ENCODE assay signal across 8 cellular contexts in the genomic region with DNA sequence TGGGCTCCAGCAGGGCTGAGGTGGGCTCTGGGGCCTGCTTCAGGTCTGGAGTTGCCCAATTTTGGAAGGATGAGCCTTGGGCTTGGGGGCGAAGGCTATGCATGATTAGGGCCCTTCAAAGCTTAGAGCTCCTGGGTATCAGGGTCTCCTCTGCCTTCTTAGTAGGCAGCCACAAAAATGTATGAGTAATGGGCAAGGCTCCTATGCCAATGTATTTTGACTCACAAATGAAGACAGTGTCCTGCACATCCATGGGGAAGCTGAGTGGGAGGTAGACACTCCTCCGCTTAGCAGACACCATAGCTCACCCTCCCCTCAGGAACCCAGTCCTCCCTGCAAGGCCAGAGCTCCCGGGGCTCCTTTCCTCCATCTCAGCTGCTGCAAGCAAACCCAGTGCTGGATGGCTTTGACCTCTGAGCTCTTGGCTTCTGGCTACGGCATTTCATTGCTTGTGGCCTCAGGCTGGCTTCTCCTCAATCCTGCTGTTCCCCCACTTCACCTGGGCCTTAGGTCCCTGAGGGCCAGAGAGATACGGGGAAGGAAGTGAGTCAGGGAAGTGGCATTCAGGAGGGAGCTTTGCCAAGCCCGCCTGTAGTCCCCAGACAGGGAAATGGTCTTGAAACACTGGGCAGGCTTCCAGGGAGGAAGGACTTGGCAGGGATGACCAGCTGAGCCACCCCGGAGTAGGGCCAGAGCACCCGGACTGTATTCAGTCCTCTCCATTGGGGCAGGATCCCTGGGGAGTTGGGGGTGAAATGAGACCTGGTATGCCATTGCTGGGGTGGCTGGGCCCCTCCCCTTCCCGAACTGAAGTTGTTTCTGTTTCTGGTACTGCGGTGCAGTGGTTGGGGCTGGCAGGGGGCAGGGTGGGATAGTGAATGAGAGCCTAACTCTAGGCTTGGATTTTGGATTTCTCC. TPM values are rescaled to one million over a fixed set of nuclear protein-coding genes. Genes with fewer than 3 reads are reported as not detected.
DNase-seq lines count a peak whose midpoint lies in the region; ATAC-seq and TF ChIP-seq lines count a peak whose summit lies in the region.

No MANE protein-coding gene starts in this region.

- peak overlapping the region; percentile 98 for H3K27ac ChIP-seq in RWPE2 (ENCODE audit: poor library complexity, severe bottlenecking)
- no peak overlapping the region for H3K27ac ChIP-seq in foreskin keratinocyte
- no peak overlapping the region for H3K27ac ChIP-seq in MM.1S (ENCODE audit: low read length)

- POLR2A ChIA-PET in activated CD4-positive, alpha-beta T cell treated with anti-CD3 and anti-CD28 coated beads, Interleukin-2, amount 10 ng/mL, durations not matched to agents 7 days and 5 days (lab: Charles Lee) = no interaction called here

- H3K4me2 ChIP-seq in MM.1S (ENCODE audit: low read depth, low read length) = no peak overlapping the region

- DNase-seq in ELF-1 (ENCODE audit: low read depth, low spot score) (peak; percentile 65), RWPE2 (ENCODE audit: low spot score) (peak; percentile 99), foreskin keratinocyte (peak; percentile 98 to 99), posterior vena cava (ENCODE audit: low spot score) (peak; percentile 96), MM.1S (no peak), progenitor cell of endocrine pancreas (ENCODE audit: low spot score, unreplicated experiment) (no peak)
- DNase-seq in stimulated activated CD4-positive, alpha-beta T cell treated with anti-CD3 and anti-CD28 coated beads, Interleukin-12 subunit alpha, Interleukin-12 subunit beta, amount 100 ng/mL, for 4 hours = no peak
- DNase-seq in activated CD4-positive, alpha-beta T cell treated with anti-CD3 and anti-CD28 coated beads, Interleukin-2, amount 10 ng/mL, durations not matched to agents 7 days and 5 days = no peak

- H3K36me3 Mint-ChIP-seq in activated CD4-positive, alpha-beta T cell treated with anti-CD3 and anti-CD28 coated beads, Interleukin-2, amount 10 ng/mL, durations not matched to agents 7 days and 5 days (ENCODE audit: low read depth) = no peaks in the 10 kb centered on the region
- H3K36me3 Mint-ChIP-seq in progenitor cell of endocrine pancreas (ENCODE audit: insufficient read depth) = no peaks in the 10 kb centered on the region

- ATAC-seq in RWPE2 (ENCODE audit: low read depth) (peak; percentile 81), foreskin keratinocyte (peak; percentile 84)

- no peak for TF ChIP-seq CTCF in RWPE2 (IDR thresholded peaks at IDR 0.05; ENCODE audit: poor library complexity, severe bottlenecking)
- no peak for TF ChIP-seq CTCF in foreskin keratinocyte (conservative IDR thresholded peaks at IDR 0.05)
- TF ChIP-seq CTCF in MM.1S (IDR thresholded peaks at IDR 0.05; ENCODE audit: low read length) = no peak
- no peak for TF ChIP-seq CTCF in progenitor cell of endocrine pancreas (IDR thresholded peaks at IDR 0.05; ENCODE audit: unreplicated experiment)

- no peaks in the 10 kb centered on the region for H3K9me3 ChIP-seq in RWPE2 (ENCODE audit: severe bottlenecking)
- H3K9me3 ChIP-seq in MM.1S (replicated peaks; ENCODE audit: insufficient read depth, low read length) = no peaks in the 10 kb centered on the region

- H3F3A ChIP-seq in MM.1S (ENCODE audit: insufficient read depth, low read length) = no peaks in the 10 kb centered on the region

- H3K4me1 Mint-ChIP-seq in activated CD4-positive, alpha-beta T cell treated with anti-CD3 and anti-CD28 coated beads, Interleukin-2, amount 10 ng/mL, durations not matched to agents 7 days and 5 days = peaks cover 1% of the 10 kb centered on the region
- peaks cover 8% of the 10 kb centered on the region for H3K4me1 Mint-ChIP-seq in progenitor cell of endocrine pancreas (ENCODE audit: low read depth)

- H2AFZ ChIP-seq in MM.1S (ENCODE audit: low read length) = no peak overlapping the region

- no peak overlapping the region for H3K9ac ChIP-seq in MM.1S (ENCODE audit: low read length)

- H3K4me3 Mint-ChIP-seq in activated CD4-positive, alpha-beta T cell treated with anti-CD3 and anti-CD28 coated beads, Interleukin-2, amount 10 ng/mL, durations not matched to agents 7 days and 5 days = no peak overlapping the region
- no peak overlapping the region for H3K4me3 Mint-ChIP-seq in progenitor cell of endocrine pancreas (ENCODE audit: low read depth)

- no peak overlapping the region for H3K27ac Mint-ChIP-seq in activated CD4-positive, alpha-beta T cell treated with anti-CD3 and anti-CD28 coated beads, Interleukin-2, amount 10 ng/mL, durations not matched to agents 7 days and 5 days
- H3K27ac Mint-ChIP-seq in progenitor cell of endocrine pancreas = no peak overlapping the region

- CTCF ChIA-PET in activated CD4-positive, alpha-beta T cell treated with anti-CD3 and anti-CD28 coated beads, Interleukin-2, amount 10 ng/mL, durations not matched to agents 7 days and 5 days (lab: Charles Lee) = interaction anchor here (0.7 to 3.4 kb wide), 6 partner anchors 8 to 213 kb away, joined by 3 to 13 read pairs (median 3); no protein-coding TSS in a partner anchor

- no peaks in the 10 kb centered on the region for H3K9me3 Mint-ChIP-seq in activated CD4-positive, alpha-beta T cell treated with anti-CD3 and anti-CD28 coated beads, Interleukin-2, amount 10 ng/mL, durations not matched to agents 7 days and 5 days
- H3K9me3 Mint-ChIP-seq in progenitor cell of endocrine pancreas (ENCODE audit: low read depth) = no peaks in the 10 kb centered on the region

- intact Hi-C loops in posterior vena cava (cut with DNase I) = no loop called here

- H3K79me2 ChIP-seq in MM.1S (ENCODE audit: low read length) = no peaks in the 10 kb centered on the region

- no peak overlapping the region for H3K4me3 ChIP-seq in RWPE2 (ENCODE audit: severe bottlenecking)
- no peak overlapping the region for H3K4me3 ChIP-seq in MM.1S (ENCODE audit: low read length)

- peaks cover 67% of the 10 kb centered on the region for H3K4me1 ChIP-seq in RWPE2 (ENCODE audit: insufficient read depth, poor library complexity, severe bottlenecking)
- peaks cover 45% of the 10 kb centered on the region for H3K4me1 ChIP-seq in foreskin keratinocyte
- no peaks in the 10 kb centered on the region for H3K4me1 ChIP-seq in MM.1S (ENCODE audit: low read length)

- no peaks in the 10 kb centered on the region for H3K9me2 ChIP-seq in MM.1S (replicated peaks; ENCODE audit: insufficient read depth, low read length)

- H4K20me1 ChIP-seq in MM.1S (ENCODE audit: insufficient read depth, low read length) = no peaks in the 10 kb centered on the region

- H3K36me3 ChIP-seq in RWPE2 (ENCODE audit: low read depth) (peaks cover 22% of the 10 kb centered on the region), MM.1S (replicated peaks; ENCODE audit: insufficient read depth, low read length) (no peaks in the 10 kb centered on the region)

- H3K27me3 Mint-ChIP-seq in activated CD4-positive, alpha-beta T cell treated with anti-CD3 and anti-CD28 coated beads, Interleukin-2, amount 10 ng/mL, durations not matched to agents 7 days and 5 days = peaks cover 34% of the 10 kb centered on the region
- H3K27me3 Mint-ChIP-seq in progenitor cell of endocrine pancreas = peaks cover 38% of the 10 kb centered on the region

- H3K27me3 ChIP-seq in RWPE2 (ENCODE audit: insufficient read depth, poor library complexity, severe bottlenecking) (no peaks in the 10 kb centered on the region), foreskin keratinocyte (no peaks in the 10 kb centered on the region), MM.1S (replicated peaks; ENCODE audit: insufficient read depth, low read length) (peaks cover 23% of the 10 kb centered on the region)

RNA-seq across cellular contexts. Expression of gene ABCC3, which starts 4.4 kb away (rescaled TPM):
- total RNA-seq in foreskin keratinocyte (22.5 and 28.4 TPM in 2 replicates), posterior vena cava (10 to 100 TPM; 13.1 to 19.8 TPM), progenitor cell of endocrine pancreas (1.6 and 2.3 TPM in 2 replicates)
- 19.7 and 24.1 TPM in 2 replicates for polyA plus RNA-seq in foreskin keratinocyte
- total RNA-seq in activated CD4-positive, alpha-beta T cell treated with anti-CD3 and anti-CD28 coated beads, Interleukin-2, amount 10 ng/mL, durations not matched to agents 7 days and 5 days = not detected

Comparison
In these comparisons a context has a peak if more than half of its experiments do, and no peak if none do; other contexts are left out.
1. DNase-seq: peak in ELF-1 (single experiment), RWPE2 (single experiment), foreskin keratinocyte (2 of 2) and posterior vena cava (single experiment); none in stimulated activated CD4-positive, alpha-beta T cell treated with anti-CD3 and anti-CD28 coated beads, Interleukin-12 subunit alpha, Interleukin-12 subunit beta, amount 100 ng/mL, for 4 hours (single experiment), MM.1S (single experiment), activated CD4-positive, alpha-beta T cell treated with anti-CD3 and anti-CD28 coated beads, Interleukin-2, amount 10 ng/mL, durations not matched to agents 7 days and 5 days (single experiment) and progenitor cell of endocrine pancreas (single experiment).